In the genomic region with DNA sequence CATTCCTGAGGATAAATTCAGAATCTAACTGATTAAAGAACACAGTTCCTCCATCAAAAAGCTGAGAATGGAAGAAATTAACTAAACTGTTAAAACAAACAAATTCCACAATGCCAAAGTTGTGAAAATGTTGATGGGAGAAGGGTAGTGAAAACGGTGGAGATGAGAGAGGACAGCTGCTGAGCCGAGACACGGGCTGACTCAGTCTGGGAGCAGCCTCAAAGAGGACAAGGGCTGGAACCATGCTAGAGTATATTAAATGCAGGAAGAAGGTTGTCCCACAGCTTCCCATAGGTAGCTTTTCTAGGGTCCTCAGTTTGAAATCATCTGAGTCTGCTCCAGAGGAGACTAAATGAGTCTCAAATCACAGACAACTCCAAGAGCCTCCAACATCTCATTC, we compare ENCODE assay signal across 27 cellular contexts. TPM values are rescaled to one million over a fixed set of nuclear protein-coding genes. Genes with fewer than 3 reads are reported as not detected.
"Had no signal": no experiment of that assay in that cellular context is flagged by ENCODE, and none has a peak within 500 bp of the region (broad histone marks: within the 10 kb centered on the region; RNA-seq: fewer than 3 reads in every experiment).

No MANE protein-coding gene starts in this region.

- DNase-seq: activated CD4-positive, alpha-beta memory T cell treated with anti-CD3 and anti-CD28 coated beads for 36 hours; activated CD4-positive, alpha-beta T cell treated with anti-CD3 and anti-CD28 coated beads for 48 hours; activated effector memory CD4-positive, alpha-beta T cell treated with Interleukin-2 at 50 U/mL for 16 hours; activated naive CD4-positive, alpha-beta T cell treated with anti-CD3 and anti-CD28 coated beads for 36 hours; activated naive CD8-positive, alpha-beta T cell treated with anti-CD3 and anti-CD28 coated beads, Interleukin-2, amount 10 ng/mL, durations not matched to agents 7 days and 5 days; activated T-cell treated with anti-CD3 and anti-CD28 coated beads, Interleukin-2, amount 50 U/mL, for 72 hours; body of pancreas; dermis blood vessel endothelial cell; effector CD8-positive, alpha-beta T cell; erythroblast; gastrocnemius medialis; head of caudate nucleus; retina; small intestine; stimulated activated CD4-positive, alpha-beta T cell treated with anti-CD3 and anti-CD28 coated beads, Interleukin-15, amount 100 ng/mL, for 24 hours; stomach; testis had no signal

- H3K4me3 ChIP-seq: body of pancreas, cardiac muscle cell, gastrocnemius medialis, stomach, testis had no signal

- H3K27me3 ChIP-seq: body of pancreas, cardiac muscle cell, gastrocnemius medialis, stomach, testis had no signal

- H3K27ac ChIP-seq: body of pancreas, cardiac muscle cell, gastrocnemius medialis, stomach had no signal

- ATAC-seq: activated T-cell treated with anti-CD3 and anti-CD28 coated beads, Interleukin-2, amount 50 U/mL, for 72 hours; body of pancreas; gastrocnemius medialis; natural killer cell treated with Interleukin-12 subunit alpha and Interleukin-12 subunit beta and Interleukin-15 and Interleukin-18, amount 100 ng/mL, for 72 hours; SK-N-SH treated with all-trans-retinoic acid at 6 μM for 48 hours; stimulated activated memory B cell treated with anti-CD40 and anti-IgM and Interleukin-4, amounts not matched to agents 10 μg/mL and 1 μg/mL and 100 μg/mL, for 72 hours had no signal

- H3K9me3 ChIP-seq: body of pancreas, gastrocnemius medialis, testis had no signal

- H3K36me3 ChIP-seq: gastrocnemius medialis, stomach had no signal

- H3K4me1 ChIP-seq: body of pancreas, gastrocnemius medialis, stomach, testis had no signal

RNA-seq across cellular contexts. Expression of gene ADAMTS12, which starts 14.3 kb away (rescaled TPM):
- total RNA-seq: activated CD4-positive, alpha-beta memory T cell treated with anti-CD3 and anti-CD28 coated beads for 36 hours; activated naive CD4-positive, alpha-beta T cell treated with anti-CD3 and anti-CD28 coated beads for 36 hours; activated naive CD8-positive, alpha-beta T cell treated with anti-CD3 and anti-CD28 coated beads, Interleukin-2, amount 10 ng/mL, durations not matched to agents 7 days and 5 days; natural killer cell treated with Interleukin-12 subunit alpha and Interleukin-12 subunit beta and Interleukin-15 and Interleukin-18, amount 100 ng/mL, for 72 hours; T-helper 2 cell treated with Interferon-gamma antibody and Interleukin-4, amounts not matched to agents 100 ng/mL and 5 ng/mL, for 36 hours had no signal

RNA-seq across cellular contexts. Expression of gene RXFP3, which starts 58.7 kb away (rescaled TPM):
- total RNA-seq: activated CD4-positive, alpha-beta memory T cell treated with anti-CD3 and anti-CD28 coated beads for 36 hours; activated naive CD4-positive, alpha-beta T cell treated with anti-CD3 and anti-CD28 coated beads for 36 hours; activated naive CD8-positive, alpha-beta T cell treated with anti-CD3 and anti-CD28 coated beads, Interleukin-2, amount 10 ng/mL, durations not matched to agents 7 days and 5 days; activated T-cell treated with anti-CD3 and anti-CD28 coated beads, Interleukin-2, amount 50 U/mL, for 72 hours; body of pancreas; cardiac muscle cell; dermis blood vessel endothelial cell; gastrocnemius medialis; lung microvascular endothelial cell; mesothelial cell of epicardium; natural killer cell treated with Interleukin-12 subunit alpha and Interleukin-12 subunit beta and Interleukin-15 and Interleukin-18, amount 100 ng/mL, for 72 hours; osteocyte; progenitor cell of endocrine pancreas; stomach; T-helper 2 cell treated with Interferon-gamma antibody and Interleukin-4, amounts not matched to agents 100 ng/mL and 5 ng/mL, for 36 hours; testis had no signal
- polyA plus RNA-seq: cardiac muscle cell, keratinocyte, small intestine, stomach had no signal
